In genomic region chr6:139531148-139531547, GRCh38 we compare ENCODE assay signal across 1 cellular context.
TF ChIP-seq lines count a peak whose summit lies in the region.

No MANE protein-coding gene starts in this region.

TF ChIP-seq in HepG2, 621 proteins besides CTCF, POLR2A, EP300 and RAD21 (continued from another document):
- no peak for TF ChIP-seq AHDC1 (CRISPR knock-in tag; IDR thresholded peaks at IDR 0.05; ENCODE audit: borderline replicate concordance)
- no peak for TF ChIP-seq MLXIP (CRISPR knock-in tag; IDR thresholded peaks at IDR 0.05; ENCODE audit: borderline replicate concordance)
- TF ChIP-seq BRF2 (CRISPR knock-in tag; IDR thresholded peaks at IDR 0.05) = no peak
- TF ChIP-seq KDM3A (CRISPR knock-in tag; IDR thresholded peaks at IDR 0.05; ENCODE audit: low read depth) = no peak
- TF ChIP-seq ARID2 (CRISPR knock-in tag; IDR thresholded peaks at IDR 0.05; ENCODE audit: borderline replicate concordance) = no peak
- no peak for TF ChIP-seq TEAD3 (CRISPR knock-in tag; optimal IDR thresholded peaks at IDR 0.05; ENCODE audit: borderline replicate concordance)
- TF ChIP-seq DRAP1 (CRISPR knock-in tag; IDR thresholded peaks at IDR 0.05) = no peak
- no peak for TF ChIP-seq CHCHD3 (CRISPR knock-in tag; IDR thresholded peaks at IDR 0.05)
